16 cellular contexts compared by ENCODE assay signal in the genomic region with DNA sequence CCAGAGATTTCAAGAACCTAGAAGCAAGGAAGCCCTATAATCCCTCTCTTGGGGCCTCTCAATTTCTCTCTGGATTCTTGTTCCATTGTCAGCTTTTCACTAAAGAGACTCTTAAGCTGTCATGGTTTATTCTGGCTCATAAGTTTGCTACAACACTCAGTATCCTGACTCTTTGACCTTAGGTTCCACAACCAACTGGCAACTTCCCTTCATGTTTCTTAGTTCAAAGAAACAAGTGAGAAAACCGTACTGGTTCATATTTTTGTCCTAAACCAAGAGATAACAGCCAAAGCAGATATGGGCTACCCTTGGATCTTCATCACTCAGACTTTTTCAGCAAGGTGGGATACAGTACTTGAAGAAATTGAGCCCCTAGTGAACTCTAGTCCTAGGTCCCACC.
DNase-seq lines count a peak whose midpoint lies in the region; ATAC-seq, FAIRE-seq and TF ChIP-seq lines count a peak whose summit lies in the region.
"Had no signal": no experiment of that assay in that cellular context is flagged by ENCODE, and none has a peak within 500 bp of the region (broad histone marks: within the 10 kb centered on the region; RNA-seq: fewer than 3 reads in every experiment).

No MANE protein-coding gene starts in this region.

- H3K4me1 Mint-ChIP-seq in activated naive CD8-positive, alpha-beta T cell treated with anti-CD3 and anti-CD28 coated beads, Interleukin-2, amount 50 U/mL, for 24 hours: peaks cover 80% of the 10 kb centered on the region
- H3K4me1 Mint-ChIP-seq: nephron progenitor cell had no signal

- peak; percentile 42 for FAIRE-seq in GM12892 (lab: Jason Lieb, UNC)

- H3K9ac ChIP-seq in BLaER1 treated with 17β-estradiol and CSF1 and Interleukin-3, amounts not matched to agents 10 nM and 100 nM: no peak overlapping the region

- intact Hi-C loops in lower leg skin (cut with DNase I; ENCODE audit: low total_unique reads): no loop called here

- no peak overlapping the region; a peak in 1 of 20 replicates for H3K4me3 ChIP-seq in BLaER1 treated with 17β-estradiol and CSF1 and Interleukin-3, amounts not matched to agents 10 nM and 100 nM
- no peak overlapping the region for H3K4me3 ChIP-seq in lower leg skin (ENCODE audit: low read depth, poor library complexity, severe bottlenecking)

- peak overlapping the region; percentile 96 for H3K27ac Mint-ChIP-seq in activated naive CD8-positive, alpha-beta T cell treated with anti-CD3 and anti-CD28 coated beads, Interleukin-2, amount 50 U/mL, for 24 hours
- H3K27ac Mint-ChIP-seq: B cell, nephron progenitor cell had no signal

- H4K20me1 ChIP-seq in BLaER1 treated with 17β-estradiol and CSF1 and Interleukin-3, amounts not matched to agents 10 nM and 100 nM: no peaks in the 10 kb centered on the region

- no peaks in the 10 kb centered on the region for H3K36me3 ChIP-seq in BLaER1 treated with 17β-estradiol and CSF1 and Interleukin-3, amounts not matched to agents 10 nM and 100 nM
- H3K36me3 ChIP-seq: brain microvascular endothelial cell had no signal

- peaks cover 11% of the 10 kb centered on the region for H3K36me3 Mint-ChIP-seq in activated naive CD8-positive, alpha-beta T cell treated with anti-CD3 and anti-CD28 coated beads, Interleukin-2, amount 50 U/mL, for 24 hours (ENCODE audit: low read depth)
- H3K36me3 Mint-ChIP-seq: T-cell had no signal

- H3K27me3 ChIP-seq in BLaER1 treated with 17β-estradiol and CSF1 and Interleukin-3, amounts not matched to agents 10 nM and 100 nM: peaks cover 0 to 28% (median 0%) of the 10 kb centered on the region in 11 experiments; a peak in 4 of 22 replicates
- H3K27me3 ChIP-seq: brain microvascular endothelial cell had no signal

- H3K9me3 ChIP-seq in BLaER1 treated with 17β-estradiol and CSF1 and Interleukin-3, amounts not matched to agents 10 nM and 100 nM (replicated peaks in 1 of 11): peaks cover 0 to 5% (median 0%) of the 10 kb centered on the region in 11 experiments; a peak in 3 of 22 replicates

- peak overlapping the region in 7 of 11 experiments; percentile 0 to 63 (median 12); a peak in 8 of 22 replicates for H3K27ac ChIP-seq in BLaER1 treated with 17β-estradiol and CSF1 and Interleukin-3, amounts not matched to agents 10 nM and 100 nM
- H3K27ac ChIP-seq: brain microvascular endothelial cell had no signal

- ATAC-seq in activated naive CD8-positive, alpha-beta T cell treated with anti-CD3 and anti-CD28 coated beads, Interleukin-2, amount 50 U/mL, for 24 hours: no peak
- no peak for ATAC-seq in GM19328 (IDR thresholded peaks at IDR 0.05; ENCODE audit: unreplicated experiment)

- H3K9me3 Mint-ChIP-seq in activated naive CD8-positive, alpha-beta T cell treated with anti-CD3 and anti-CD28 coated beads, Interleukin-2, amount 50 U/mL, for 24 hours: peaks cover 11% of the 10 kb centered on the region
- H3K9me3 Mint-ChIP-seq: nephron progenitor cell, T-cell had no signal

- DNase-seq in GM12892 (ENCODE audit: insufficient read length): no peak
- DNase-seq in RPMI7951 (ENCODE audit: low read depth): peak; percentile 28
- DNase-seq in activated naive CD8-positive, alpha-beta T cell treated with anti-CD3 and anti-CD28 coated beads, Interleukin-2, amount 50 U/mL, for 24 hours: no peak
- no peak for DNase-seq in lower leg skin (ENCODE audit: low spot score in 2 of 2)
- no peak for DNase-seq in stimulated activated CD4-positive, alpha-beta T cell treated with anti-CD3 and anti-CD28 coated beads, Interleukin-2, amount 100 ng/mL, for 48 hours
- DNase-seq: activated CD4-positive, CD25-positive, alpha-beta regulatory T cell treated with anti-CD3 and anti-CD28 coated beads, Interleukin-2, amount 50 U/mL, for 72 hours; activated effector memory CD4-positive, alpha-beta T cell treated with anti-CD3 and anti-CD28 coated beads, Interleukin-2, amount 50 U/mL, for 16 hours; brain microvascular endothelial cell; DMS153; NCI-H2081; NCI-H748 treated with DMSO at 0.1 percent for 48 hours; nephron progenitor cell; T-cell had no signal

- H3K4me2 ChIP-seq in BLaER1 treated with 17β-estradiol and CSF1 and Interleukin-3, amounts not matched to agents 10 nM and 100 nM: peak overlapping the region; percentile 64 to 89 (median 80)

- peaks cover 4% of the 10 kb centered on the region for H3K27me3 Mint-ChIP-seq in activated naive CD8-positive, alpha-beta T cell treated with anti-CD3 and anti-CD28 coated beads, Interleukin-2, amount 50 U/mL, for 24 hours
- H3K27me3 Mint-ChIP-seq: B cell had no signal

- TF ChIP-seq CTCF in lower leg skin (IDR thresholded peaks at IDR 0.05): no peak

- H3K4me1 ChIP-seq in BLaER1 treated with 17β-estradiol and CSF1 and Interleukin-3, amounts not matched to agents 10 nM and 100 nM: peaks cover 51 to 63% (median 57%) of the 10 kb centered on the region in 10 experiments

- no peak for TF ChIP-seq POLR2A in GM12892 (IDR thresholded peaks at IDR 0.05; ENCODE audit: low read depth, low read length)
- no peak for TF ChIP-seq POLR2A in lower leg skin (IDR thresholded peaks at IDR 0.05)

- peak overlapping the region; percentile 19 for H3K4me3 Mint-ChIP-seq in activated naive CD8-positive, alpha-beta T cell treated with anti-CD3 and anti-CD28 coated beads, Interleukin-2, amount 50 U/mL, for 24 hours
- H3K4me3 Mint-ChIP-seq: nephron progenitor cell had no signal

- 61% methylated on average over 1 of the region's 1 CpG for WGBS in lower leg skin, 2 donors
